In the genomic region with DNA sequence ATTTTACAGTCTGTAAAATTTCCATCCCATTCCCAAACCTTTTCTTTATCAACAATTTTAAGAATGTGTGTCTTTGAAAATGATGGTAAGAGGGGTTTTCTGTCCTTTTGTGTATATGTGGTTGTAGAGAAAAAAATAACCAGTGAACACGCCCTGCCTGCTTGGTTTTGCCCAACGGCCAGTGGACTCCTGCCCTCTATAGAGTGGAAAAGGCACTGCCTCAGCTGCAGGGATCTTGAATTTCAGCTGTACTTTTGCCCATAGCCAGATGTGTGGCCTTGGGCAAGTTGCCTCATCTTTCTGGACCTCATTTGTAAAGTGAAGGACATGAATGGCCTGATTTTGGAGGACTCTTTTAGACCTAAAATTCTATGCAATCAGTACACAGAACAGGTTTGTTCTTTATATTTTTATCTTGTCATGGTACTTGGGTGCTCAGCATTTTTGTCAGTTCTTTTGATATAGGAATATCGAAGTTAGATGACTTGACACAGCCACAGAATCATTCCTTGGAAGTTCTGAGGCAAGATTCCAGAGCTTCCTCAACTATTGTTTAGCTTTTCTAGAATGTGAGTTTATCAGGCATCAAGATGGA, we compare ENCODE assay signal across 8 cellular contexts.
DNase-seq lines count a peak whose midpoint lies in the region; ATAC-seq and TF ChIP-seq lines count a peak whose summit lies in the region.

No MANE protein-coding gene starts in this region.

- H3K27ac Mint-ChIP-seq in activated CD8-positive, alpha-beta T cell treated with anti-CD3 and anti-CD28 coated beads for 36 hours: no peak overlapping the region

- intact Hi-C loops in activated CD8-positive, alpha-beta T cell treated with anti-CD3 and anti-CD28 coated beads for 36 hours (cut with micrococcal nuclease): no loop called here

- CTCF ChIA-PET in activated CD8-positive, alpha-beta T cell treated with anti-CD3 and anti-CD28 coated beads for 36 hours (lab: Charles Lee): interaction anchor here (0.7 to 1.7 kb wide), 5 partner anchors 9 to 191 kb away, joined by 3 to 4 read pairs (median 4); no protein-coding TSS in a partner anchor

- no peaks in the 10 kb centered on the region for H3K4me1 Mint-ChIP-seq in activated CD8-positive, alpha-beta T cell treated with anti-CD3 and anti-CD28 coated beads for 36 hours (ENCODE audit: low read depth)

- DNase-seq in activated CD4-positive, alpha-beta T cell treated with anti-CD3 and anti-CD28 coated beads for 48 hours: peak; percentile 27
- DNase-seq in activated CD4-positive, alpha-beta T cell treated with anti-CD3 and anti-CD28 coated beads, Interleukin-2, amount 50 U/mL, for 4 hours: no peak
- DNase-seq in HPDE6-E6E7 (ENCODE audit: extremely low spot score): peak; percentile 66
- DNase-seq in activated CD8-positive, alpha-beta T cell treated with anti-CD3 and anti-CD28 coated beads for 36 hours: peak; percentile 34
- peak; percentile 75 for DNase-seq in islet precursor cell
- no peak for DNase-seq in NCI-H1048 (lab: John Stamatoyannopoulos, UW)
- no peak for DNase-seq in NCI-H2029 (lab: John Stamatoyannopoulos, UW)

- POLR2A ChIA-PET in activated CD8-positive, alpha-beta T cell treated with anti-CD3 and anti-CD28 coated beads for 36 hours (lab: Charles Lee): no interaction called here

- no peak overlapping the region for H3K4me3 Mint-ChIP-seq in activated CD8-positive, alpha-beta T cell treated with anti-CD3 and anti-CD28 coated beads for 36 hours

- peak; percentile 38 for TF ChIP-seq CTCF in activated CD8-positive, alpha-beta T cell treated with anti-CD3 and anti-CD28 coated beads for 36 hours (IDR thresholded peaks at IDR 0.05)

- H3K9me3 Mint-ChIP-seq in activated CD8-positive, alpha-beta T cell treated with anti-CD3 and anti-CD28 coated beads for 36 hours: no peaks in the 10 kb centered on the region

- ATAC-seq in activated CD8-positive, alpha-beta T cell treated with anti-CD3 and anti-CD28 coated beads for 36 hours: peak; percentile 39
- ATAC-seq in GM21526 (IDR thresholded peaks at IDR 0.05; ENCODE audit: low FRiP score, unreplicated experiment): no peak

- H3K27me3 Mint-ChIP-seq in activated CD8-positive, alpha-beta T cell treated with anti-CD3 and anti-CD28 coated beads for 36 hours: peaks cover 12% of the 10 kb centered on the region

- H3K36me3 Mint-ChIP-seq in activated CD8-positive, alpha-beta T cell treated with anti-CD3 and anti-CD28 coated beads for 36 hours (ENCODE audit: low read depth): no peaks in the 10 kb centered on the region

Comparison
In these comparisons a context has a peak if more than half of its experiments do, and no peak if none do; other contexts are left out.
1. DNase-seq: peak in activated CD4-positive, alpha-beta T cell treated with anti-CD3 and anti-CD28 coated beads for 48 hours (single experiment), HPDE6-E6E7 (single experiment), activated CD8-positive, alpha-beta T cell treated with anti-CD3 and anti-CD28 coated beads for 36 hours (single experiment) and islet precursor cell (single experiment); none in activated CD4-positive, alpha-beta T cell treated with anti-CD3 and anti-CD28 coated beads, Interleukin-2, amount 50 U/mL, for 4 hours (0 of 2), NCI-H1048 (single experiment) and NCI-H2029 (single experiment).